In genomic region chr18:11040823-11041712, GRCh38 we compare ENCODE assay signal across 8 cellular contexts.
DNase-seq lines count a peak whose midpoint lies in the region; ATAC-seq and TF ChIP-seq lines count a peak whose summit lies in the region.

No MANE protein-coding gene starts in this region.

- ATAC-seq in activated naive CD8-positive, alpha-beta T cell treated with anti-CD3 and anti-CD28 coated beads, Interleukin-2, amount 50 U/mL, for 24 hours: no peak
- no peak for ATAC-seq in GM18907 (IDR thresholded peaks at IDR 0.05; ENCODE audit: unreplicated experiment)

- no peaks in the 10 kb centered on the region for H3K4me1 Mint-ChIP-seq in activated naive CD8-positive, alpha-beta T cell treated with anti-CD3 and anti-CD28 coated beads, Interleukin-2, amount 50 U/mL, for 24 hours
- no peaks in the 10 kb centered on the region for H3K4me1 Mint-ChIP-seq in activated naive CD8-positive, alpha-beta T cell treated with anti-CD3 and anti-CD28 coated beads for 36 hours

- H3K4me3 ChIP-seq in WI38 (ENCODE audit: low read depth, low read length): no peak overlapping the region

- H3K9me3 Mint-ChIP-seq in activated naive CD8-positive, alpha-beta T cell treated with anti-CD3 and anti-CD28 coated beads, Interleukin-2, amount 50 U/mL, for 24 hours: no peaks in the 10 kb centered on the region
- no peaks in the 10 kb centered on the region for H3K9me3 Mint-ChIP-seq in activated naive CD8-positive, alpha-beta T cell treated with anti-CD3 and anti-CD28 coated beads for 36 hours

- DNase-seq in activated naive CD8-positive, alpha-beta T cell treated with anti-CD3 and anti-CD28 coated beads, Interleukin-2, amount 50 U/mL, for 24 hours: peak; percentile 18
- DNase-seq in activated naive CD8-positive, alpha-beta T cell treated with anti-CD3 and anti-CD28 coated beads for 36 hours: no peak
- DNase-seq in LoVo (ENCODE audit: low spot score) (peak; percentile 47), foreskin melanocyte (peak; percentile 89), pons (ENCODE audit: low spot score) (peak; percentile 94)
- DNase-seq in activated T-cell treated with anti-CD3 and anti-CD28 coated beads, Interleukin-2, amount 50 U/mL, for 1 hour: no peak

- peak; percentile 67 for TF ChIP-seq CTCF in WI38 (IDR thresholded peaks at IDR 0.05; ENCODE audit: low read depth, low read length)

- no peak overlapping the region for H3K27ac Mint-ChIP-seq in activated naive CD8-positive, alpha-beta T cell treated with anti-CD3 and anti-CD28 coated beads, Interleukin-2, amount 50 U/mL, for 24 hours
- no peak overlapping the region for H3K27ac Mint-ChIP-seq in activated naive CD8-positive, alpha-beta T cell treated with anti-CD3 and anti-CD28 coated beads for 36 hours

- H3K27me3 Mint-ChIP-seq in activated naive CD8-positive, alpha-beta T cell treated with anti-CD3 and anti-CD28 coated beads, Interleukin-2, amount 50 U/mL, for 24 hours: peaks cover 2% of the 10 kb centered on the region
- peaks cover 17% of the 10 kb centered on the region for H3K27me3 Mint-ChIP-seq in activated naive CD8-positive, alpha-beta T cell treated with anti-CD3 and anti-CD28 coated beads for 36 hours

- H3K4me3 Mint-ChIP-seq in activated naive CD8-positive, alpha-beta T cell treated with anti-CD3 and anti-CD28 coated beads, Interleukin-2, amount 50 U/mL, for 24 hours: no peak overlapping the region
- no peak overlapping the region for H3K4me3 Mint-ChIP-seq in activated naive CD8-positive, alpha-beta T cell treated with anti-CD3 and anti-CD28 coated beads for 36 hours

- H3K36me3 Mint-ChIP-seq in activated naive CD8-positive, alpha-beta T cell treated with anti-CD3 and anti-CD28 coated beads, Interleukin-2, amount 50 U/mL, for 24 hours (ENCODE audit: low read depth): no peaks in the 10 kb centered on the region
- H3K36me3 Mint-ChIP-seq in activated naive CD8-positive, alpha-beta T cell treated with anti-CD3 and anti-CD28 coated beads for 36 hours: no peaks in the 10 kb centered on the region

Comparison
In these comparisons a context has a peak if more than half of its experiments do, and no peak if none do; other contexts are left out.
1. DNase-seq: peak in activated naive CD8-positive, alpha-beta T cell treated with anti-CD3 and anti-CD28 coated beads, Interleukin-2, amount 50 U/mL, for 24 hours (single experiment), LoVo (single experiment), foreskin melanocyte (single experiment) and pons (single experiment); none in activated naive CD8-positive, alpha-beta T cell treated with anti-CD3 and anti-CD28 coated beads for 36 hours (single experiment) and activated T-cell treated with anti-CD3 and anti-CD28 coated beads, Interleukin-2, amount 50 U/mL, for 1 hour (single experiment).